In genomic region chr2:199973703-199974102, GRCh38 we compare ENCODE assay signal across 9 cellular contexts. TPM values are rescaled to one million over a fixed set of nuclear protein-coding genes. Genes with fewer than 3 reads are reported as not detected.
DNase-seq lines count a peak whose midpoint lies in the region; FAIRE-seq and TF ChIP-seq lines count a peak whose summit lies in the region.
"Had no signal": no experiment of that assay in that cellular context is flagged by ENCODE, and none has a peak within 500 bp of the region (broad histone marks: within the 10 kb centered on the region; RNA-seq: fewer than 3 reads in every experiment).

No MANE protein-coding gene starts in this region.

- H3K4me3 ChIP-seq in H1 (ENCODE audit: extremely low read depth in 1 of 4, insufficient read depth in 2 of 4, low read depth in 3 of 4, low read length in 4 of 4) = no peak overlapping the region
- no peak overlapping the region for H3K4me3 ChIP-seq in suprapubic skin
- H3K4me3 ChIP-seq: BLaER1 had no signal

- H3K27ac ChIP-seq in H1 (ENCODE audit: low read depth, low read length) (no peak overlapping the region), suprapubic skin (no peak overlapping the region)
- H3K27ac ChIP-seq: BLaER1 had no signal

- no peak overlapping the region for H4K8ac ChIP-seq in H1 (ENCODE audit: extremely low read depth, insufficient read depth, low read length)

- H3K4me1 ChIP-seq in H1 (replicated peaks in 1 of 4; ENCODE audit: control insufficient read depth in 3 of 4, insufficient read depth in 4 of 4, low read length in 3 of 4) = no peaks in the 10 kb centered on the region
- H3K4me1 ChIP-seq in suprapubic skin = no peaks in the 10 kb centered on the region
- H3K4me1 ChIP-seq: BLaER1 had no signal

- H2BK5ac ChIP-seq in H1 (ENCODE audit: low read depth, low read length) = no peak overlapping the region

- FAIRE-seq in H1 (lab: Jason Lieb, UNC) = peak; percentile 89

- WGBS in H1 (ENCODE audit: extremely low coverage in 1 of 2, insufficient coverage in 1 of 2, insufficient read length in 1 of 2, insufficient replicate concordance in 2 of 2, low coverage in 1 of 2, low lambda C conversion rate in 2 of 2, missing lambda C conversion rate in 1 of 2), 2 experiments = 31% methylated on average over 2 of the region's 2 CpGs; no CpG with 5 or more reads in 1 of the 2 experiments
- 31% methylated on average over 2 of the region's 2 CpGs for WGBS in suprapubic skin

- no peaks in the 10 kb centered on the region for H3K79me1 ChIP-seq in H1 (ENCODE audit: low read depth, low read length)

- no peak for TF ChIP-seq POLR2A in H1 (IDR thresholded peaks at IDR 0.05; ENCODE audit: control extremely low read depth in 1 of 2, low read depth in 2 of 2, low read length in 2 of 2)
- no peak for TF ChIP-seq POLR2A in suprapubic skin (IDR thresholded peaks at IDR 0.05)

- no peaks in the 10 kb centered on the region for H3K9me3 ChIP-seq in H1 (ENCODE audit: insufficient read depth in 2 of 2, low read depth in 1 of 2, low read length in 1 of 2)
- no peaks in the 10 kb centered on the region for H3K9me3 ChIP-seq in suprapubic skin
- H3K9me3 ChIP-seq: BLaER1 had no signal

- no peaks in the 10 kb centered on the region for H3K79me2 ChIP-seq in H1 (ENCODE audit: control insufficient read depth in 1 of 2, insufficient read depth in 2 of 2, low read length in 2 of 2)

- no peak overlapping the region for H2BK12ac ChIP-seq in H1 (ENCODE audit: low read depth, low read length)

- TF ChIP-seq RAD21 in H1 (IDR thresholded peaks at IDR 0.05 in 1 of 2, conservative IDR thresholded peaks at IDR 0.05 in 1 of 2; ENCODE audit: low read depth in 2 of 2, low read length in 2 of 2) = peak; percentile 94

- H3K4me2 ChIP-seq in H1 (ENCODE audit: insufficient read depth in 1 of 2, low read depth in 2 of 2, low read length in 2 of 2) = no peak overlapping the region
- H3K4me2 ChIP-seq: BLaER1 had no signal

- CTCF ChIA-PET in H1 (lab: Charles Lee; ENCODE audit: partially characterized antibody) = interaction anchor here (0.7 to 3.5 kb wide), 35 partner anchors 8 to 824 kb away, joined by 3 to 46 read pairs (median 4); no protein-coding TSS in a partner anchor

- no peak overlapping the region for H2AFZ ChIP-seq in H1 (ENCODE audit: low read length)

- no peak overlapping the region for H2BK15ac ChIP-seq in H1 (ENCODE audit: low read length)

- H3K9me3 Mint-ChIP-seq in nephron = no peaks in the 10 kb centered on the region

- no peaks in the 10 kb centered on the region for H3K27me3 ChIP-seq in H1 (replicated peaks in 1 of 4; ENCODE audit: control insufficient read depth in 3 of 4, extremely low read depth in 1 of 4, insufficient read depth in 3 of 4, low read length in 3 of 4)
- H3K27me3 ChIP-seq in suprapubic skin = no peaks in the 10 kb centered on the region
- H3K27me3 ChIP-seq: BLaER1 had no signal

- H3K4me1 Mint-ChIP-seq in nephron = peaks cover 10% of the 10 kb centered on the region

- TF ChIP-seq CTCF in H1 (IDR thresholded peaks at IDR 0.05; ENCODE audit: control extremely low read depth in 1 of 3, insufficient read depth in 1 of 3, low read depth in 1 of 3, low read length in 3 of 3) = peak in 2 of 3 experiments; percentile 49 to 66; a peak in 2 of 4 replicates
- peak; percentile 60 to 70 (median 62) for TF ChIP-seq CTCF in nephron (IDR thresholded peaks at IDR 0.05; ENCODE audit: unreplicated experiment in 3 of 3)
- peak in 1 of 2 donors; percentile 25 for TF ChIP-seq CTCF in suprapubic skin (IDR thresholded peaks at IDR 0.05)

- no peak overlapping the region for H4K5ac ChIP-seq in H1 (ENCODE audit: insufficient read length, low read depth, low read length)

- no peaks in the 10 kb centered on the region for H3K27me3 Mint-ChIP-seq in nephron (ENCODE audit: low read depth)

- H3K36me3 ChIP-seq in H1 (ENCODE audit: control insufficient read depth in 2 of 4, insufficient read depth in 4 of 4, low read length in 3 of 4) = no peaks in the 10 kb centered on the region
- peaks cover 19% of the 10 kb centered on the region for H3K36me3 ChIP-seq in suprapubic skin

- H3K23me2 ChIP-seq in H1 (ENCODE audit: low read depth, low read length) = no peaks in the 10 kb centered on the region

- H3K9ac ChIP-seq in H1 (replicated peaks in 1 of 4; ENCODE audit: extremely low read depth in 1 of 4, low read depth in 3 of 4, low read length in 3 of 4) = no peak overlapping the region
- H3K9ac ChIP-seq: BLaER1 had no signal

- peaks cover 3% of the 10 kb centered on the region for H3K36me3 Mint-ChIP-seq in nephron (ENCODE audit: low read depth)

- no peak overlapping the region for H3K4ac ChIP-seq in H1 (replicated peaks; ENCODE audit: insufficient read length, low read depth, low read length)

- no peak overlapping the region for H3K56ac ChIP-seq in H1 (replicated peaks; ENCODE audit: insufficient read length, low read depth, low read length)

- no peak overlapping the region for H3K23ac ChIP-seq in H1 (ENCODE audit: insufficient read length)

- no peak overlapping the region for H3K18ac ChIP-seq in H1 (ENCODE audit: extremely low read depth, low read length)

- no peak overlapping the region for H4K91ac ChIP-seq in H1 (replicated peaks; ENCODE audit: insufficient read length, low read length)

- no peak overlapping the region for H2BK20ac ChIP-seq in H1 (ENCODE audit: low read length)

- TF ChIP-seq EP300 in H1 (IDR thresholded peaks at IDR 0.05; ENCODE audit: borderline replicate concordance in 1 of 2, low read depth in 2 of 2, low read length in 2 of 2) (no peak), suprapubic skin (IDR thresholded peaks at IDR 0.05) (no peak)

- no peak overlapping the region for H2BK120ac ChIP-seq in H1 (replicated peaks; ENCODE audit: low read depth, low read length)

- peak; percentile 8 for DNase-seq in NCI-H1092 treated with DMSO at 0.1 percent for 48 hours (lab: John Stamatoyannopoulos, UW)
- no peak for DNase-seq in NCI-H1092 (lab: John Stamatoyannopoulos, UW)
- peak; percentile 30 to 55 for DNase-seq in NCI-H526 (lab: John Stamatoyannopoulos, UW)
- no peak for DNase-seq in H1 (ENCODE audit: low read depth in 1 of 2, low spot score in 2 of 2)
- DNase-seq in suprapubic skin (ENCODE audit: low spot score in 2 of 2) = no peak
- DNase-seq in activated CD8-positive, alpha-beta memory T cell treated with anti-CD3 and anti-CD28 coated beads, Interleukin-2, amount 50 U/mL, for 48 hours = no peak
- DNase-seq in activated CD8-positive, alpha-beta memory T cell treated with anti-CD3 and anti-CD28 coated beads for 24 hours = no peak

- H3K27ac Mint-ChIP-seq in nephron = no peak overlapping the region

- no peak overlapping the region for H2AK5ac ChIP-seq in H1 (ENCODE audit: low read depth, low read length)

- POLR2A ChIA-PET in H1 (lab: Charles Lee; ENCODE audit: partially characterized antibody) = interaction anchor here (1.2 to 1.6 kb wide), 4 partner anchors 17 to 729 kb away, joined by 3 to 5 read pairs (median 4); no protein-coding TSS in a partner anchor

- no peaks in the 10 kb centered on the region for H4K20me1 ChIP-seq in H1 (replicated peaks in 1 of 2; ENCODE audit: control insufficient read depth in 1 of 2, insufficient read depth in 2 of 2, low read length in 2 of 2)
- H4K20me1 ChIP-seq: BLaER1 had no signal

- no peak overlapping the region for H3K4me3 Mint-ChIP-seq in nephron

- H3K14ac ChIP-seq in H1 (ENCODE audit: insufficient read length) = no peak overlapping the region

TF ChIP-seq in H1, 55 proteins besides CTCF, POLR2A, EP300 and RAD21:
- TF ChIP-seq NRF1 (IDR thresholded peaks at IDR 0.05; ENCODE audit: low read depth, low read length) (no peak), RNF2 (IDR thresholded peaks at IDR 0.05; ENCODE audit: borderline replicate concordance, low read depth, low read length, missing control alignments, poor library complexity, severe bottlenecking) (no peak)

RNA-seq across cellular contexts. Expression of gene MAIP1, which starts 18.3 kb away (rescaled TPM):
- 28.5 and 32.0 TPM in 2 replicates for total RNA-seq in H1 (2021; fragmentation: NEBNext Ultra II Directional; extraction: Animal tissue kit (Norgen Biotek cat#: 25700))
- 20.3 and 23.2 TPM in 2 replicates for polyA plus RNA-seq in H1 (2011; rRNA removed)
- 21.3 TPM for polyA plus RNA-seq in H1 (2011; cell fraction: cytosol; rRNA removed)
- 15.2 TPM for polyA plus RNA-seq in H1 (2011; cell fraction: nucleus; rRNA removed)
- 21.4 to 23.2 TPM (median 22.5 TPM) in 4 replicates for polyA plus RNA-seq in H1 (2012, experiment 1 of 2)
- polyA plus RNA-seq in H1 (2012, experiment 2 of 2) = 15.9 TPM
- 13.2 TPM for polyA plus RNA-seq in H1 (2013, experiment 1 of 2)
- 12.4 TPM for polyA plus RNA-seq in H1 (2013, experiment 2 of 2)
- 12.3 and 22.2 TPM in 2 replicates for polyA minus RNA-seq in H1 (2011; rRNA and poly(A)+ RNA removed)
- polyA minus RNA-seq in H1 (2011; cell fraction: cytosol; rRNA and poly(A)+ RNA removed) = 28.5 TPM
- polyA minus RNA-seq in H1 (2011; cell fraction: nucleus; rRNA and poly(A)+ RNA removed) = 38.9 TPM
- 10 to 100 TPM; 24.5 to 36.0 (median 25.5) TPM for total RNA-seq in suprapubic skin

RNA-seq across cellular contexts. Expression of gene TYW5, which starts 18.4 kb away (rescaled TPM):
- total RNA-seq in H1 (2021; fragmentation: NEBNext Ultra II Directional; extraction: Animal tissue kit (Norgen Biotek cat#: 25700)) = 11.3 and 12.5 TPM in 2 replicates
- 3.3 and 5.4 TPM in 2 replicates for polyA plus RNA-seq in H1 (2011; rRNA removed)
- polyA plus RNA-seq in H1 (2011; cell fraction: cytosol; rRNA removed) = 8.5 TPM
- polyA plus RNA-seq in H1 (2011; cell fraction: nucleus; rRNA removed) = 5.8 TPM
- 6.9 to 12.3 TPM (median 7.8 TPM) in 4 replicates for polyA plus RNA-seq in H1 (2012, experiment 1 of 2)
- polyA plus RNA-seq in H1 (2012, experiment 2 of 2) = 0.92 TPM
- polyA plus RNA-seq in H1 (2013, experiment 1 of 2) = 8.7 TPM
- 7.3 TPM for polyA plus RNA-seq in H1 (2013, experiment 2 of 2)
- polyA minus RNA-seq in H1 (2011; rRNA and poly(A)+ RNA removed) = 7.2 and 8.3 TPM in 2 replicates
- 5.1 TPM for polyA minus RNA-seq in H1 (2011; cell fraction: cytosol; rRNA and poly(A)+ RNA removed)
- 19.9 TPM for polyA minus RNA-seq in H1 (2011; cell fraction: nucleus; rRNA and poly(A)+ RNA removed)
- 10 to 100 TPM in 1 of 4 donors, 1 to 10 TPM in 3; 3.9 to 18.0 (median 5.1) TPM for total RNA-seq in suprapubic skin

Comparison
In these comparisons a context has a peak if more than half of its experiments do, and no peak if none do; other contexts are left out.
1. DNase-seq: peak in NCI-H1092 treated with DMSO at 0.1 percent for 48 hours (single experiment) and NCI-H526 (2 of 2); none in NCI-H1092 (single experiment), H1 (0 of 2), suprapubic skin (0 of 2), activated CD8-positive, alpha-beta memory T cell treated with anti-CD3 and anti-CD28 coated beads, Interleukin-2, amount 50 U/mL, for 48 hours (single experiment) and activated CD8-positive, alpha-beta memory T cell treated with anti-CD3 and anti-CD28 coated beads for 24 hours (single experiment).